In genomic region chr9:137721479-137721878, GRCh38 we compare ENCODE assay signal across 11 cellular contexts.
DNase-seq lines count a peak whose midpoint lies in the region; ATAC-seq and TF ChIP-seq lines count a peak whose summit lies in the region.
"Had no signal": no experiment of that assay in that cellular context is flagged by ENCODE, and none has a peak within 500 bp of the region (broad histone marks: within the 10 kb centered on the region; RNA-seq: fewer than 3 reads in every experiment).

No MANE protein-coding gene starts in this region.

- H3K4me3 Mint-ChIP-seq in T-helper 2 cell treated with Interferon-gamma antibody and Interleukin-4, amounts not matched to agents 5 μg/mL and 100 μg/mL, for 36 hours = peak overlapping the region; percentile 12
- H3K4me3 Mint-ChIP-seq in activated T-cell treated with anti-CD3 and anti-CD28 coated beads, Interleukin-2, amount 50 U/mL, for 72 hours = peak overlapping the region; percentile 36 to 86
- H3K4me3 Mint-ChIP-seq in glutamatergic neuron (ENCODE audit: unreplicated experiment) = peak overlapping the region; percentile 3

- peak; percentile 86 to 89 for ATAC-seq in activated T-cell treated with anti-CD3 and anti-CD28 coated beads, Interleukin-2, amount 50 U/mL, for 72 hours (replicated peaks in 1 of 2)

- no peaks in the 10 kb centered on the region for H3K27me3 Mint-ChIP-seq in T-helper 2 cell treated with Interferon-gamma antibody and Interleukin-4, amounts not matched to agents 5 μg/mL and 100 μg/mL, for 36 hours (ENCODE audit: low read depth)
- no peaks in the 10 kb centered on the region for H3K27me3 Mint-ChIP-seq in activated T-cell treated with anti-CD3 and anti-CD28 coated beads, Interleukin-2, amount 50 U/mL, for 72 hours (ENCODE audit: low read depth)
- H3K27me3 Mint-ChIP-seq in glutamatergic neuron (ENCODE audit: unreplicated experiment) = peaks cover 13% of the 10 kb centered on the region

- no peak overlapping the region for H3K4me3 ChIP-seq in foreskin fibroblast (ENCODE audit: low read depth in 1 of 2, low read length in 2 of 2)
- H3K4me3 ChIP-seq: adrenal gland, left ventricle myocardium inferior, MG63 had no signal

- peaks cover 21% of the 10 kb centered on the region for H3K4me1 Mint-ChIP-seq in T-helper 2 cell treated with Interferon-gamma antibody and Interleukin-4, amounts not matched to agents 5 μg/mL and 100 μg/mL, for 36 hours (ENCODE audit: low read depth)
- peaks cover 35% of the 10 kb centered on the region for H3K4me1 Mint-ChIP-seq in activated T-cell treated with anti-CD3 and anti-CD28 coated beads, Interleukin-2, amount 50 U/mL, for 72 hours (ENCODE audit: low read depth)
- H3K4me1 Mint-ChIP-seq in glutamatergic neuron (ENCODE audit: low read depth, unreplicated experiment) = peaks cover 6% of the 10 kb centered on the region

- H3K36me3 Mint-ChIP-seq in T-helper 2 cell treated with Interferon-gamma antibody and Interleukin-4, amounts not matched to agents 5 μg/mL and 100 μg/mL, for 36 hours (ENCODE audit: low read depth) = peaks cover 83% of the 10 kb centered on the region
- H3K36me3 Mint-ChIP-seq in activated T-cell treated with anti-CD3 and anti-CD28 coated beads, Interleukin-2, amount 50 U/mL, for 72 hours (ENCODE audit: insufficient read depth in 2 of 2) = peaks cover 25 to 69% of the 10 kb centered on the region in 2 donors
- H3K36me3 Mint-ChIP-seq in glutamatergic neuron (ENCODE audit: unreplicated experiment) = peaks cover 41% of the 10 kb centered on the region

- peak; percentile 23 for DNase-seq in T-helper 2 cell treated with Interferon-gamma antibody and Interleukin-4, amounts not matched to agents 5 μg/mL and 100 μg/mL, for 36 hours (ENCODE audit: low spot score)
- DNase-seq in activated T-cell treated with anti-CD3 and anti-CD28 coated beads, Interleukin-2, amount 50 U/mL, for 72 hours = peak; percentile 44 to 69
- DNase-seq in glutamatergic neuron (no peak), activated gamma-delta T cell (lab: John Stamatoyannopoulos, UW) (no peak), glomerular visceral epithelial cell (ENCODE audit: extremely low spot score) (no peak), foreskin fibroblast (no peak)
- DNase-seq in stimulated activated CD4-positive, alpha-beta T cell treated with anti-CD3 and anti-CD28 coated beads, Interleukin-4, amount 100 ng/mL, for 4 hours = peak; percentile 24 to 77
- DNase-seq: left ventricle myocardium inferior, MG63, NCI-H446 had no signal

- TF ChIP-seq CTCF in glutamatergic neuron (IDR thresholded peaks at IDR 0.05; ENCODE audit: partially characterized antibody, unreplicated experiment) (no peak), foreskin fibroblast (IDR thresholded peaks at IDR 0.05; ENCODE audit: low read depth, low read length) (no peak)

- peak overlapping the region; percentile 78 for H3K27ac Mint-ChIP-seq in T-helper 2 cell treated with Interferon-gamma antibody and Interleukin-4, amounts not matched to agents 5 μg/mL and 100 μg/mL, for 36 hours
- H3K27ac Mint-ChIP-seq in activated T-cell treated with anti-CD3 and anti-CD28 coated beads, Interleukin-2, amount 50 U/mL, for 72 hours = peak overlapping the region; percentile 92
- peak overlapping the region; percentile 76 for H3K27ac Mint-ChIP-seq in glutamatergic neuron (ENCODE audit: unreplicated experiment)

- peaks cover 21% of the 10 kb centered on the region for H3K9me3 Mint-ChIP-seq in T-helper 2 cell treated with Interferon-gamma antibody and Interleukin-4, amounts not matched to agents 5 μg/mL and 100 μg/mL, for 36 hours
- peaks cover 4 to 14% of the 10 kb centered on the region in 2 donors for H3K9me3 Mint-ChIP-seq in activated T-cell treated with anti-CD3 and anti-CD28 coated beads, Interleukin-2, amount 50 U/mL, for 72 hours
- H3K9me3 Mint-ChIP-seq in glutamatergic neuron (ENCODE audit: unreplicated experiment) = peaks cover 13% of the 10 kb centered on the region

Comparison
In these comparisons a context has a peak if more than half of its experiments do, and no peak if none do; other contexts are left out.
1. DNase-seq: peak in T-helper 2 cell treated with Interferon-gamma antibody and Interleukin-4, amounts not matched to agents 5 μg/mL and 100 μg/mL, for 36 hours (single experiment), activated T-cell treated with anti-CD3 and anti-CD28 coated beads, Interleukin-2, amount 50 U/mL, for 72 hours (2 of 2) and stimulated activated CD4-positive, alpha-beta T cell treated with anti-CD3 and anti-CD28 coated beads, Interleukin-4, amount 100 ng/mL, for 4 hours (2 of 2); none in glutamatergic neuron (single experiment), activated gamma-delta T cell (single experiment), glomerular visceral epithelial cell (single experiment) and foreskin fibroblast (0 of 2).
2. H3K4me3 Mint-ChIP-seq: peak in every context shown above with its lines; median percentile 61 in activated T-cell treated with anti-CD3 and anti-CD28 coated beads, Interleukin-2, amount 50 U/mL, for 72 hours; 12 in T-helper 2 cell treated with Interferon-gamma antibody and Interleukin-4, amounts not matched to agents 5 μg/mL and 100 μg/mL, for 36 hours; 3 in glutamatergic neuron.
3. Peak in every context shown above with its lines, with median percentiles within 50 percentile points of each other: H3K27ac Mint-ChIP-seq.